ENCODE assay signal across 14 cellular contexts in the genomic region with DNA sequence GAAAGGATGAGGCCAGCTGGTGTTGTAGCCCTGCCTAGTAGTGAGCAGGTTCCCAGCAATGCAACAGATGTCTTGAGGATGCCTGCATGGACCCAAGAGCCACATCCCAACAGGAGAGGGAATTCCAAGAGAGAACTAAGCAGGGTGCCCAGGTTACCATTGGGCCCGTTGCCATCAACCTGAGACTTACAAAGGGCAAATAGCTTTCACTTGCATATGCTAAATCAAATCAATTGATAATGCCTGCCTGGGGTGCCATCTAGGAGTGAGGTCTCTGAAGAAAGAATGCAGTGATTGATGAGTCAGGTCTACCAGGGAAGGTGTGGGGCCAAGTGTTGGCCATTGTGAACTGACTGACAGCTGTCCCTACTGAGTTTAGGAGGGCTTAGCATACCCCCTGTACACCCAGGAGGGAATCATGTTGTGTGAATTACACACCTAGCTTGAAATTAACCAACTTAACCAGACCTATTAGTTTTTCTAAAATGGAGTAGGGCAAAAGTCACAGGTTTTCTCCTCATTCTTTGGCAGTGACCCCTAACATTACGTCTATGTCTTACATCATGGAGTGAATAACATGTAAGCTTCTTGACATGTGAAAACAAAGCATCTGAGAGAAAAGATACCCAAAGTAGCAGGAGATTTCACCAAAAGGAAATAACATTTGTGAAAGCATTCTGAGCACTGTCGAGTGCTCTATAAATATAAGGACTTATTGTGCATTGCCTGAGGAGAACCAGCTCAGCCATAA. TPM values are rescaled to one million over a fixed set of nuclear protein-coding genes. Genes with fewer than 3 reads are reported as not detected.
A peak's percentile ranks its signal among the peaks of the same experiment; 100 is the strongest.
DNase-seq lines count a peak whose midpoint lies in the region; ATAC-seq and TF ChIP-seq lines count a peak whose summit lies in the region.
"Had no signal": no experiment of that assay in that cellular context is flagged by ENCODE, and none has a peak within 500 bp of the region (broad histone marks: within the 10 kb centered on the region; RNA-seq: fewer than 3 reads in every experiment).

No MANE protein-coding gene starts in this region.

- H3K27me3 ChIP-seq in RWPE2 (ENCODE audit: insufficient read depth, poor library complexity, severe bottlenecking): no peaks in the 10 kb centered on the region
- H3K27me3 ChIP-seq in osteoblast (ENCODE audit: insufficient read depth, low read length): no peaks in the 10 kb centered on the region
- H3K27me3 ChIP-seq: BLaER1 treated with 17β-estradiol and CSF1 and Interleukin-3, amounts not matched to agents 10 nM and 100 nM had no signal

- H3K9me3 Mint-ChIP-seq in activated CD4-positive, alpha-beta T cell treated with anti-CD3 and anti-CD28 coated beads, Interleukin-2, amount 10 ng/mL, durations not matched to agents 7 days and 5 days: no peaks in the 10 kb centered on the region

- peaks cover 4% of the 10 kb centered on the region for H4K20me1 ChIP-seq in osteoblast (ENCODE audit: insufficient read depth, low read length)
- H4K20me1 ChIP-seq: BLaER1 treated with 17β-estradiol and CSF1 and Interleukin-3, amounts not matched to agents 10 nM and 100 nM had no signal

- no peaks in the 10 kb centered on the region for H3K36me3 Mint-ChIP-seq in activated CD4-positive, alpha-beta T cell treated with anti-CD3 and anti-CD28 coated beads, Interleukin-2, amount 10 ng/mL, durations not matched to agents 7 days and 5 days (ENCODE audit: low read depth)

- H3K36me3 ChIP-seq in RWPE2 (ENCODE audit: low read depth): no peaks in the 10 kb centered on the region
- no peaks in the 10 kb centered on the region for H3K36me3 ChIP-seq in osteoblast (ENCODE audit: insufficient read depth, low read length)
- H3K36me3 ChIP-seq: BLaER1 treated with 17β-estradiol and CSF1 and Interleukin-3, amounts not matched to agents 10 nM and 100 nM had no signal

- no peak for TF ChIP-seq CTCF in RWPE2 (IDR thresholded peaks at IDR 0.05; ENCODE audit: poor library complexity, severe bottlenecking)
- no peak for TF ChIP-seq CTCF in fibroblast of pulmonary artery (IDR thresholded peaks at IDR 0.05; ENCODE audit: low read length, missing control alignments)
- TF ChIP-seq CTCF in osteoblast (IDR thresholded peaks at IDR 0.05; ENCODE audit: extremely low read depth, low read depth, low read length): no peak

- H3K4me3 ChIP-seq in RWPE2 (ENCODE audit: severe bottlenecking) (no peak overlapping the region), fibroblast of pulmonary artery (replicated peaks; ENCODE audit: low read depth, low read length) (no peak overlapping the region), osteoblast (ENCODE audit: insufficient read depth, low read length) (no peak overlapping the region)
- H3K4me3 ChIP-seq: BLaER1 treated with 17β-estradiol and CSF1 and Interleukin-3, amounts not matched to agents 10 nM and 100 nM had no signal

- peaks cover 10% of the 10 kb centered on the region for H3K79me2 ChIP-seq in osteoblast (ENCODE audit: insufficient read depth, low read length)

- H3K9me3 ChIP-seq in RWPE2 (ENCODE audit: severe bottlenecking) (no peaks in the 10 kb centered on the region), osteoblast (ENCODE audit: low read depth, low read length) (no peaks in the 10 kb centered on the region)
- H3K9me3 ChIP-seq: BLaER1 treated with 17β-estradiol and CSF1 and Interleukin-3, amounts not matched to agents 10 nM and 100 nM had no signal

- H3K4me3 Mint-ChIP-seq in activated CD4-positive, alpha-beta T cell treated with anti-CD3 and anti-CD28 coated beads, Interleukin-2, amount 10 ng/mL, durations not matched to agents 7 days and 5 days: no peak overlapping the region

- ATAC-seq in RWPE2 (ENCODE audit: low read depth) (0 out of 3 replicates have a peak, but pooled peaks have one; percentile 18), GM21390 (IDR thresholded peaks at IDR 0.05; ENCODE audit: unreplicated experiment) (no peak)

- CTCF ChIA-PET in activated CD4-positive, alpha-beta T cell treated with anti-CD3 and anti-CD28 coated beads, Interleukin-2, amount 10 ng/mL, durations not matched to agents 7 days and 5 days (lab: Charles Lee): no interaction called here

- H3K27ac Mint-ChIP-seq in activated CD4-positive, alpha-beta T cell treated with anti-CD3 and anti-CD28 coated beads, Interleukin-2, amount 10 ng/mL, durations not matched to agents 7 days and 5 days: peak overlapping the region; percentile 5

- no peak for DNase-seq in activated CD4-positive, alpha-beta T cell treated with anti-CD3 and anti-CD28 coated beads, Interleukin-2, amount 10 ng/mL, durations not matched to agents 7 days and 5 days
- no peak for DNase-seq in activated CD4-positive, alpha-beta T cell treated with anti-CD3 and anti-CD28 coated beads, Interleukin-2, amount 50 U/mL, for 1 hour
- DNase-seq in RWPE2 (ENCODE audit: low spot score) (no peak), fibroblast of pulmonary artery (ENCODE audit: low read depth) (peak; percentile 53), osteoblast (ENCODE audit: insufficient read length, low spot score, missing footprints) (no peak), hippocampal formation (lab: John Stamatoyannopoulos, UW) (no peak)
- DNase-seq in effector CD8-positive, alpha-beta T cell (lab: John Stamatoyannopoulos, UW): no peak
- DNase-seq: 8988T, Kasumi-1, NCI-H1105 treated with DMSO at 0.1 percent for 48 hours, NCI-H187 treated with DMSO at 0.1 percent for 48 hours, NCI-H2171 treated with DMSO at 0.1 percent for 48 hours had no signal

- no peak overlapping the region for H3K27ac ChIP-seq in RWPE2 (ENCODE audit: poor library complexity, severe bottlenecking)
- H3K27ac ChIP-seq in osteoblast (ENCODE audit: low read depth, low read length): peak overlapping the region; percentile 64
- H3K27ac ChIP-seq: BLaER1 treated with 17β-estradiol and CSF1 and Interleukin-3, amounts not matched to agents 10 nM and 100 nM had no signal

- H3K4me1 ChIP-seq in RWPE2 (ENCODE audit: insufficient read depth, poor library complexity, severe bottlenecking) (no peaks in the 10 kb centered on the region), osteoblast (ENCODE audit: insufficient read depth, low read length) (peaks cover 24% of the 10 kb centered on the region)

- H3K4me1 Mint-ChIP-seq in activated CD4-positive, alpha-beta T cell treated with anti-CD3 and anti-CD28 coated beads, Interleukin-2, amount 10 ng/mL, durations not matched to agents 7 days and 5 days: no peaks in the 10 kb centered on the region

- H3K27me3 Mint-ChIP-seq in activated CD4-positive, alpha-beta T cell treated with anti-CD3 and anti-CD28 coated beads, Interleukin-2, amount 10 ng/mL, durations not matched to agents 7 days and 5 days: peaks cover 7% of the 10 kb centered on the region

- peak overlapping the region; percentile 13 for H3K4me2 ChIP-seq in osteoblast (ENCODE audit: insufficient read depth, low read length)
- H3K4me2 ChIP-seq: BLaER1 treated with 17β-estradiol and CSF1 and Interleukin-3, amounts not matched to agents 10 nM and 100 nM had no signal

- no peak overlapping the region for H2AFZ ChIP-seq in osteoblast (ENCODE audit: low read length)

- POLR2A ChIA-PET in activated CD4-positive, alpha-beta T cell treated with anti-CD3 and anti-CD28 coated beads, Interleukin-2, amount 10 ng/mL, durations not matched to agents 7 days and 5 days (lab: Charles Lee): no interaction called here

RNA-seq across cellular contexts. Expression of gene FHOD3, which starts 32.3 kb away (rescaled TPM):
- not detected for total RNA-seq in activated CD4-positive, alpha-beta T cell treated with anti-CD3 and anti-CD28 coated beads, Interleukin-2, amount 10 ng/mL, durations not matched to agents 7 days and 5 days
- 13.0 and 17.4 TPM in 2 replicates for total RNA-seq in osteoblast

Comparison
In these comparisons a context has a peak if more than half of its experiments do, and no peak if none do; other contexts are left out.
1. RNA of gene FHOD3, which starts 32.3 kb away (total RNA-seq): 13.0 to 17.4 TPM in osteoblast; not detected in activated CD4-positive, alpha-beta T cell treated with anti-CD3 and anti-CD28 coated beads, Interleukin-2, amount 10 ng/mL, durations not matched to agents 7 days and 5 days; every median in the first group is over 10 times any median in the second.